8 cellular contexts compared by ENCODE assay signal in the genomic region with DNA sequence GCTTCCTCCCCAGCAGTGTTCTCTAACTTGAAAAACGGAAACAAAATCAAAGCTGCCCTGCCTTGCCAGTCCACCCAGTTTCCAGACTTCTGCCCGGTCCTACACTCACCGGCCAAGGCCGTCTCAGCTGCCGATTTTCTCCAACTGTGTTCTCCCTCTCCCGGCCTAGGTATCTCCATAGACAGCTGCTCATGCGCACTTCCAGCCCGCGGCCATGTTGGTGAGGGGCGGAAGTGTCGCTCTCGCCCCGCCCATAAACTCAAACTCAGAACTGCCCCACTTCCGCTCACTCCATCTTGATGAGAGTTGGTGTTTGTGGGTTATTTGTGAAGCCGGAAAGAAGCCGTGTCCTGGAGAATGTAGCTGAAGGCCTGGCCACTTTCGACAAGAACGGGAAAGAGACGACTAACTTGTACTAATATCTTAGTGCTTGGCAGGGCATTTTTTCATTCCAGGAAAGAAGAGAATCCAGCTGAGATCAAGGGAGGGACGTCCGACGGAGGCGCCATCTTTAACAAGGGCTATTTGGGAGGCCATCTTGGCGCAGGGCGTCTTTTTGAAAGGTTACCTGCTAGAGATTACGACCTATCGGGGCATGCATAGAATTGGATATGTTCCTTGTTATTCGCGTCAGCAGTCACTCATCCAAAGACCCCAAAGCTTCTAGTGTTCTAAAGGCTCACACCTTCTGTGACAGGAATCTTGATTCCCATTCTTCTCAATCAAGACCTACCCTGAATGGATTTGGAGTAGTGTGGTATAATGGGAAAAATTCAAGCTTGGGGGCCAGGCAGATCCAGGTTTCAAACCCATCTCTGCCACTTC.
A peak's percentile ranks its signal among the peaks of the same experiment; 100 is the strongest.
DNase-seq lines count a peak whose midpoint lies in the region; FAIRE-seq and TF ChIP-seq lines count a peak whose summit lies in the region.

A gene with protein sequence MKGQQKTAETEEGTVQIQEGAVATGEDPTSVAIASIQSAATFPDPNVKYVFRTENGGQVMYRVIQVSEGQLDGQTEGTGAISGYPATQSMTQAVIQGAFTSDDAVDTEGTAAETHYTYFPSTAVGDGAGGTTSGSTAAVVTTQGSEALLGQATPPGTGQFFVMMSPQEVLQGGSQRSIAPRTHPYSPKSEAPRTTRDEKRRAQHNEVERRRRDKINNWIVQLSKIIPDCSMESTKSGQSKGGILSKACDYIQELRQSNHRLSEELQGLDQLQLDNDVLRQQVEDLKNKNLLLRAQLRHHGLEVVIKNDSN (minus strand): TSS at position 229 of the 825 bp plus-strand sequence. CDS start 2,702 bp downstream, outside the sequence.

- H3K4me2 ChIP-seq in Loucy (ENCODE audit: low read depth, low read length, poor library complexity, severe bottlenecking) = peak within 1 kb of the TSS; percentile 100

- peaks cover 27% of the 10 kb centered on the region for H3K9me3 Mint-ChIP-seq in nephron
- no peaks in the 10 kb centered on the region for H3K9me3 Mint-ChIP-seq in stimulated activated naive CD8-positive, alpha-beta T cell treated with anti-CD3 and anti-CD28 coated beads, Interleukin-15, Interleukin-2, amounts not matched to agents 100 ng/mL and 50 ng/mL, for 24 hours

- TF ChIP-seq POLR2A in H54 (IDR thresholded peaks at IDR 0.05; ENCODE audit: low read depth, low read length) (peak; percentile 77), Raji (IDR thresholded peaks at IDR 0.05; ENCODE audit: insufficient read depth, low read depth, low read length) (peak; percentile 72)

- no peaks in the 10 kb centered on the region for H3K9me3 ChIP-seq in Loucy (ENCODE audit: insufficient read depth, low read depth, low read length)

- H3F3A ChIP-seq in Loucy (ENCODE audit: low read depth) = no peaks in the 10 kb centered on the region

- H3K27ac Mint-ChIP-seq in nephron = peak within 1 kb of the TSS; percentile 99 to 100 (median 100)
- peak within 1 kb of the TSS; percentile 96 for H3K27ac Mint-ChIP-seq in stimulated activated naive CD8-positive, alpha-beta T cell treated with anti-CD3 and anti-CD28 coated beads, Interleukin-15, Interleukin-2, amounts not matched to agents 100 ng/mL and 50 ng/mL, for 24 hours

- H3K27me3 ChIP-seq in Loucy (ENCODE audit: insufficient read depth, low read length, poor library complexity, severe bottlenecking) = no peaks in the 10 kb centered on the region

- DNase-seq in EH (ENCODE audit: low read depth) (peak; percentile 95), H54 (ENCODE audit: insufficient read length, low spot score) (peak; percentile 77), fibroblast of pulmonary artery (ENCODE audit: low read depth) (peak; percentile 97)
- peak; percentile 86 for DNase-seq in activated T-helper 9 cell treated with anti-CD3 and anti-CD28 coated beads, Interleukin-2, amount 50 U/mL, for 16 hours (ENCODE audit: low read depth)

- H4K20me1 ChIP-seq in Loucy (ENCODE audit: insufficient read depth, low read length, poor library complexity, severe bottlenecking) = no peaks in the 10 kb centered on the region

- H3K9me2 ChIP-seq in Loucy (replicated peaks; ENCODE audit: low read depth, low read length) = no peaks in the 10 kb centered on the region

- peak within 1 kb of the TSS; percentile 91 for H3K9ac ChIP-seq in Loucy (ENCODE audit: low read depth, low read length, poor library complexity, severe bottlenecking)

- peaks cover 19% of the 10 kb centered on the region for H3K27me3 Mint-ChIP-seq in nephron (ENCODE audit: low read depth)
- H3K27me3 Mint-ChIP-seq in stimulated activated naive CD8-positive, alpha-beta T cell treated with anti-CD3 and anti-CD28 coated beads, Interleukin-15, Interleukin-2, amounts not matched to agents 100 ng/mL and 50 ng/mL, for 24 hours = no peaks in the 10 kb centered on the region

- H2AFZ ChIP-seq in Loucy (ENCODE audit: low read length) = peak within 1 kb of the TSS; percentile 87

- FAIRE-seq in H54 (lab: Jason Lieb, UNC) = no peak

- peaks cover 22% of the 10 kb centered on the region for H3K4me1 ChIP-seq in Loucy (ENCODE audit: insufficient read depth, low read length, poor library complexity, severe bottlenecking)

- peaks cover 19% of the 10 kb centered on the region for H3K4me1 Mint-ChIP-seq in nephron
- H3K4me1 Mint-ChIP-seq in stimulated activated naive CD8-positive, alpha-beta T cell treated with anti-CD3 and anti-CD28 coated beads, Interleukin-15, Interleukin-2, amounts not matched to agents 100 ng/mL and 50 ng/mL, for 24 hours (ENCODE audit: low read depth) = peaks cover 41% of the 10 kb centered on the region

- H3K4me3 Mint-ChIP-seq in nephron = peak within 1 kb of the TSS; percentile 86 to 92 (median 91)
- peak within 1 kb of the TSS; percentile 88 for H3K4me3 Mint-ChIP-seq in stimulated activated naive CD8-positive, alpha-beta T cell treated with anti-CD3 and anti-CD28 coated beads, Interleukin-15, Interleukin-2, amounts not matched to agents 100 ng/mL and 50 ng/mL, for 24 hours

- no peak for TF ChIP-seq CTCF in Loucy (conservative IDR thresholded peaks at IDR 0.05; ENCODE audit: low read length)
- TF ChIP-seq CTCF in fibroblast of pulmonary artery (IDR thresholded peaks at IDR 0.05; ENCODE audit: low read length, missing control alignments) = no peak
- TF ChIP-seq CTCF in nephron (IDR thresholded peaks at IDR 0.05; ENCODE audit: unreplicated experiment in 3 of 3) = no peak

- H3K4me3 ChIP-seq in Loucy (ENCODE audit: low read length, poor library complexity, severe bottlenecking) = peak within 1 kb of the TSS; percentile 91
- peak within 1 kb of the TSS; percentile 95 for H3K4me3 ChIP-seq in fibroblast of pulmonary artery (replicated peaks; ENCODE audit: low read depth, low read length)

- H3K79me2 ChIP-seq in Loucy (ENCODE audit: insufficient read depth, low read length) = peaks cover 36% of the 10 kb centered on the region

- H3K36me3 ChIP-seq in Loucy (ENCODE audit: insufficient read depth, low read length) = peaks cover 36% of the 10 kb centered on the region; the same call in 1 of the 2 replicates

- H3K36me3 Mint-ChIP-seq in nephron (ENCODE audit: low read depth) = peaks cover 39% of the 10 kb centered on the region
- H3K36me3 Mint-ChIP-seq in stimulated activated naive CD8-positive, alpha-beta T cell treated with anti-CD3 and anti-CD28 coated beads, Interleukin-15, Interleukin-2, amounts not matched to agents 100 ng/mL and 50 ng/mL, for 24 hours (ENCODE audit: low read depth) = peaks cover 60% of the 10 kb centered on the region

Comparison
In these comparisons a context has a peak if more than half of its experiments do, and no peak if none do; other contexts are left out.
1. Peak in every context shown above with its lines: DNase-seq and H3K4me3 ChIP-seq.